ENCODE assay signal across 1 cellular context in genomic region chr4:26263165-26263564, GRCh38.
TF ChIP-seq lines count a peak whose summit lies in the region.

No MANE protein-coding gene starts in this region.

TF ChIP-seq in K562, 482 proteins besides CTCF, POLR2A, EP300 and RAD21 (continued from another document and continues in another):
- TF ChIP-seq JUND (IDR thresholded peaks at IDR 0.05; ENCODE audit: borderline replicate concordance, low read depth, low read length) (peak; percentile 16; the same call in 1 of the 2 replicates), JUND (tag; IDR thresholded peaks at IDR 0.05; ENCODE audit: borderline replicate concordance, low read depth, low read length) (no peak), KLF6 (CRISPR knock-in tag; IDR thresholded peaks at IDR 0.05; ENCODE audit: borderline replicate concordance) (no peak), TEAD2 (tag; IDR thresholded peaks at IDR 0.05) (no peak), HMBOX1 (IDR thresholded peaks at IDR 0.05) (no peak), USF2 (CRISPR knock-in tag; IDR thresholded peaks at IDR 0.05) (peak; percentile 90), VEZF1 (CRISPR knock-in tag; IDR thresholded peaks at IDR 0.05) (peak; percentile 93), RHOXF2B (CRISPR knock-in tag; conservative IDR thresholded peaks at IDR 0.05) (no peak), ZC3H11A (IDR thresholded peaks at IDR 0.05; ENCODE audit: low read depth, low read length) (no peak), ARNT (IDR thresholded peaks at IDR 0.05) (no peak), LCOR (CRISPR knock-in tag; IDR thresholded peaks at IDR 0.05) (no peak), NCOR1 (IDR thresholded peaks at IDR 0.05) (no peak), MCM3 (IDR thresholded peaks at IDR 0.05) (no peak), CHD1 (IDR thresholded peaks at IDR 0.05; ENCODE audit: low read length) (no peak), CHAMP1 (IDR thresholded peaks at IDR 0.05) (no peak), NFIC (IDR thresholded peaks at IDR 0.05) (no peak), HCFC1 (IDR thresholded peaks at IDR 0.05; ENCODE audit: low read depth, low read length) (peak; percentile 89), BMI1 (IDR thresholded peaks at IDR 0.05; ENCODE audit: low read length) (no peak), RBM14 (IDR thresholded peaks at IDR 0.05; ENCODE audit: borderline replicate concordance, insufficient read depth, low read depth, low read length) (no peak), ZNF217 (CRISPR knock-in tag; IDR thresholded peaks at IDR 0.05) (no peak), TEAD4 (IDR thresholded peaks at IDR 0.05; ENCODE audit: low read length) (no peak), TEAD4 (CRISPR knock-in tag; IDR thresholded peaks at IDR 0.05; ENCODE audit: borderline replicate concordance) (no peak), ADNP (tag; IDR thresholded peaks at IDR 0.05) (no peak), SIX5 (IDR thresholded peaks at IDR 0.05; ENCODE audit: borderline replicate concordance in 1 of 2, insufficient read depth in 1 of 2, low read depth in 1 of 2, low read length in 2 of 2) (peak; percentile 70 to 81), PURB (CRISPR knock-in tag; IDR thresholded peaks at IDR 0.05; ENCODE audit: low read depth) (no peak), CREM (IDR thresholded peaks at IDR 0.05; ENCODE audit: low read depth) (peak; percentile 81), HDAC8 (tag; IDR thresholded peaks at IDR 0.05) (no peak), REST (CRISPR knock-in tag; IDR thresholded peaks at IDR 0.05; ENCODE audit: low read depth) (no peak), NR3C1 (CRISPR knock-in tag; IDR thresholded peaks at IDR 0.05) (no peak), PHF20 (IDR thresholded peaks at IDR 0.05; ENCODE audit: partially characterized antibody) (no peak), DACH1 (IDR thresholded peaks at IDR 0.05; ENCODE audit: partially characterized antibody) (no peak), ZNF512 (tag; IDR thresholded peaks at IDR 0.05) (no peak), IRF2 (CRISPR knock-in tag; IDR thresholded peaks at IDR 0.05) (no peak), STAT6 (CRISPR knock-in tag; IDR thresholded peaks at IDR 0.05) (no peak), ZNF740 (CRISPR knock-in tag; IDR thresholded peaks at IDR 0.05) (no peak), ZNF740 (tag; IDR thresholded peaks at IDR 0.05) (no peak), E2F3 (CRISPR knock-in tag; IDR thresholded peaks at IDR 0.05) (no peak), EGR1 (conservative IDR thresholded peaks at IDR 0.05) (no peak), ATF4 (CRISPR knock-in tag; IDR thresholded peaks at IDR 0.05) (no peak), ZNF3 (CRISPR knock-in tag; IDR thresholded peaks at IDR 0.05) (no peak), MTA3 (IDR thresholded peaks at IDR 0.05; ENCODE audit: borderline replicate concordance) (no peak), SMARCE1 (IDR thresholded peaks at IDR 0.05) (no peak), STAT5B (CRISPR knock-in tag; IDR thresholded peaks at IDR 0.05) (no peak), MYC (IDR thresholded peaks at IDR 0.05; ENCODE audit: low read depth, low read length) (no peak), MYC (CRISPR knock-in tag; IDR thresholded peaks at IDR 0.05; ENCODE audit: borderline replicate concordance, low read depth) (no peak), ZNF239 (CRISPR knock-in tag; IDR thresholded peaks at IDR 0.05) (no peak), PRPF4 (IDR thresholded peaks at IDR 0.05; ENCODE audit: insufficient read depth, low read depth, low read length, poor library complexity, severe bottlenecking) (no peak), CBX8 (IDR thresholded peaks at IDR 0.05; ENCODE audit: borderline replicate concordance, extremely low read depth, low read depth, low read length, poor library complexity, severe bottlenecking) (no peak), SPI1 (IDR thresholded peaks at IDR 0.05; ENCODE audit: borderline replicate concordance, low read depth, low read length) (no peak), XRCC3 (IDR thresholded peaks at IDR 0.05) (no peak), RFX5 (IDR thresholded peaks at IDR 0.05; ENCODE audit: low read depth, low read length) (no peak), ZNF431 (CRISPR knock-in tag; IDR thresholded peaks at IDR 0.05) (no peak), ATF1 (CRISPR knock-in tag; IDR thresholded peaks at IDR 0.05) (no peak), ATF1 (tag; IDR thresholded peaks at IDR 0.05) (peak; percentile 47), ZNF398 (CRISPR knock-in tag; IDR thresholded peaks at IDR 0.05) (no peak), MAFK (IDR thresholded peaks at IDR 0.05; ENCODE audit: low read length) (no peak), CREB1 (IDR thresholded peaks at IDR 0.05) (peak; percentile 34; the same call in 1 of the 2 replicates), CREB1 (CRISPR knock-in tag; IDR thresholded peaks at IDR 0.05) (no peak)
